ENCODE assay signal across 18 cellular contexts in genomic region chr14:74437654-74438053, GRCh38. TPM values are rescaled to one million over a fixed set of nuclear protein-coding genes. Genes with fewer than 3 reads are reported as not detected.
A peak's percentile ranks its signal among the peaks of the same experiment; 100 is the strongest.
DNase-seq lines count a peak whose midpoint lies in the region; ATAC-seq and TF ChIP-seq lines count a peak whose summit lies in the region.
"Had no signal": no experiment of that assay in that cellular context is flagged by ENCODE, and none has a peak within 500 bp of the region (broad histone marks: within the 10 kb centered on the region; RNA-seq: fewer than 3 reads in every experiment).

No MANE protein-coding gene starts in this region.

- H3K79me1 ChIP-seq in mesendoderm (ENCODE audit: low read length) = no peaks in the 10 kb centered on the region

- peak overlapping the region; percentile 11; the same call in 1 of the 2 replicates for H3K4me2 ChIP-seq in GM23338
- H3K4me2 ChIP-seq in mesendoderm (ENCODE audit: low read length) = no peak overlapping the region

- H3K27ac ChIP-seq in GM23338 (ENCODE audit: low read depth) = peak overlapping the region; percentile 46; the same call in 1 of the 2 replicates
- no peak overlapping the region for H3K27ac ChIP-seq in mesendoderm (ENCODE audit: low read depth, low read length)
- H3K27ac ChIP-seq: esophagus squamous epithelium had no signal

- no peaks in the 10 kb centered on the region for H3K9me2 ChIP-seq in GM23338 (ENCODE audit: insufficient read depth)

- TF ChIP-seq CTCF in GM23338 (conservative IDR thresholded peaks at IDR 0.05; ENCODE audit: low read depth in 2 of 2) = no peak

- DNase-seq in GM23338 (ENCODE audit: low spot score) (peak; percentile 69), RKO (ENCODE audit: low spot score) (peak; percentile 11), ecto neural progenitor cell (ENCODE audit: low spot score) (peak; percentile 56), mesendoderm (peak; percentile 64)
- DNase-seq in activated CD8-positive, alpha-beta T cell treated with anti-CD3 and anti-CD28 coated beads, Interleukin-2, amount 10 ng/mL, durations not matched to agents 7 days and 5 days = no peak
- DNase-seq: activated CD8-positive, alpha-beta memory T cell treated with anti-CD3 and anti-CD28 coated beads, Interleukin-2, amount 50 U/mL, for 48 hours; activated naive CD4-positive, alpha-beta T cell treated with Interleukin-2 at 50 U/mL for 16 hours; BE2C; esophagus squamous epithelium; HFFc6; NCI-H1092 treated with DMSO at 0.1 percent for 48 hours; NCI-H774; right cardiac atrium; substantia nigra; T-helper 17 cell had no signal

- no peak overlapping the region for H2BK15ac ChIP-seq in mesendoderm (replicated peaks; ENCODE audit: low read depth)

- H3K36me3 Mint-ChIP-seq in GM23338 (ENCODE audit: low read depth) = no peaks in the 10 kb centered on the region
- H3K36me3 Mint-ChIP-seq in activated CD8-positive, alpha-beta T cell treated with anti-CD3 and anti-CD28 coated beads, Interleukin-2, amount 10 ng/mL, durations not matched to agents 7 days and 5 days (ENCODE audit: low read depth) = no peaks in the 10 kb centered on the region

- no peak overlapping the region for H4K8ac ChIP-seq in mesendoderm (ENCODE audit: low read depth, low read length)

- POLR2A ChIA-PET in activated CD8-positive, alpha-beta T cell treated with anti-CD3 and anti-CD28 coated beads, Interleukin-2, amount 10 ng/mL, durations not matched to agents 7 days and 5 days (lab: Charles Lee) = no interaction called here

- H2BK120ac ChIP-seq in mesendoderm (ENCODE audit: low read depth, low read length) = no peak overlapping the region

- H3K4me3 ChIP-seq in GM23338 (no peak overlapping the region), mesendoderm (ENCODE audit: low read length) (no peak overlapping the region)
- H3K4me3 ChIP-seq: esophagus squamous epithelium had no signal

- H3K27me3 ChIP-seq in GM23338 (ENCODE audit: insufficient read depth) (no peaks in the 10 kb centered on the region), mesendoderm (ENCODE audit: insufficient read depth, low read length, poor library complexity) (no peaks in the 10 kb centered on the region)
- H3K27me3 ChIP-seq: esophagus squamous epithelium had no signal

- peaks cover 31% of the 10 kb centered on the region for H3K4me1 Mint-ChIP-seq in GM23338
- no peaks in the 10 kb centered on the region for H3K4me1 Mint-ChIP-seq in activated CD8-positive, alpha-beta T cell treated with anti-CD3 and anti-CD28 coated beads, Interleukin-2, amount 10 ng/mL, durations not matched to agents 7 days and 5 days (ENCODE audit: low read depth)
- H3K4me1 Mint-ChIP-seq: T-helper 17 cell had no signal

- no CpG with 5 or more reads among the region's 3 CpGs for WGBS in mesendoderm (ENCODE audit: extremely low coverage, insufficient coverage, low lambda C conversion rate)

- no peak overlapping the region for H2AFZ ChIP-seq in GM23338

- H3K9me3 Mint-ChIP-seq in GM23338 = no peaks in the 10 kb centered on the region
- no peaks in the 10 kb centered on the region for H3K9me3 Mint-ChIP-seq in activated CD8-positive, alpha-beta T cell treated with anti-CD3 and anti-CD28 coated beads, Interleukin-2, amount 10 ng/mL, durations not matched to agents 7 days and 5 days (ENCODE audit: insufficient read depth)
- H3K9me3 Mint-ChIP-seq: HFFc6 had no signal

- H3K79me2 ChIP-seq in GM23338 (replicated peaks; ENCODE audit: insufficient read depth) = no peaks in the 10 kb centered on the region
- no peaks in the 10 kb centered on the region for H3K79me2 ChIP-seq in mesendoderm (ENCODE audit: control insufficient read depth, insufficient read depth, low read length)

- no peak overlapping the region for H3K4ac ChIP-seq in mesendoderm (ENCODE audit: low read depth, low read length)

- H4K5ac ChIP-seq in mesendoderm (ENCODE audit: low read length) = no peak overlapping the region

- H4K20me1 ChIP-seq in GM23338 (replicated peaks; ENCODE audit: insufficient read depth) = no peaks in the 10 kb centered on the region

- H3K36me3 ChIP-seq in GM23338 (ENCODE audit: insufficient read depth) (no peaks in the 10 kb centered on the region), mesendoderm (ENCODE audit: control insufficient read depth, insufficient read depth, low read length) (no peaks in the 10 kb centered on the region)
- H3K36me3 ChIP-seq: BE2C, esophagus squamous epithelium had no signal

- H3K23ac ChIP-seq in mesendoderm (ENCODE audit: low read length) = no peak overlapping the region

- no peak overlapping the region for H3K9ac ChIP-seq in mesendoderm (ENCODE audit: low read length)

- H2BK5ac ChIP-seq in mesendoderm (ENCODE audit: low read length) = no peak overlapping the region

- peaks cover 14% of the 10 kb centered on the region for H3K4me1 ChIP-seq in GM23338 (ENCODE audit: insufficient read depth)
- peaks cover 2% of the 10 kb centered on the region for H3K4me1 ChIP-seq in mesendoderm (ENCODE audit: control insufficient read depth, low read depth, low read length)
- H3K4me1 ChIP-seq: BE2C, esophagus squamous epithelium had no signal

- peaks cover 4% of the 10 kb centered on the region for H3K27me3 Mint-ChIP-seq in GM23338 (ENCODE audit: insufficient read depth, low read depth, poor library complexity)
- H3K27me3 Mint-ChIP-seq in activated CD8-positive, alpha-beta T cell treated with anti-CD3 and anti-CD28 coated beads, Interleukin-2, amount 10 ng/mL, durations not matched to agents 7 days and 5 days (ENCODE audit: low read depth) = peaks cover 18% of the 10 kb centered on the region

- H3F3A ChIP-seq in GM23338 (replicated peaks; ENCODE audit: low read depth) = peaks cover 2% of the 10 kb centered on the region; the same call in 1 of the 2 replicates

- no peak overlapping the region for H3K18ac ChIP-seq in mesendoderm (ENCODE audit: low read length)

- no peak overlapping the region for H3K4me3 Mint-ChIP-seq in GM23338
- H3K4me3 Mint-ChIP-seq in activated CD8-positive, alpha-beta T cell treated with anti-CD3 and anti-CD28 coated beads, Interleukin-2, amount 10 ng/mL, durations not matched to agents 7 days and 5 days = no peak overlapping the region
- H3K4me3 Mint-ChIP-seq: HFFc6, T-helper 17 cell had no signal

- H3K56ac ChIP-seq in mesendoderm (ENCODE audit: low read length) = no peak overlapping the region

- CTCF ChIA-PET in activated CD8-positive, alpha-beta T cell treated with anti-CD3 and anti-CD28 coated beads, Interleukin-2, amount 10 ng/mL, durations not matched to agents 7 days and 5 days (lab: Charles Lee) = no interaction called here

- ATAC-seq in GM23338 (peak; percentile 87), HG03342 (IDR thresholded peaks at IDR 0.05; ENCODE audit: unreplicated experiment) (no peak), HG02840 (IDR thresholded peaks at IDR 0.05; ENCODE audit: low FRiP score, unreplicated experiment) (no peak)
- no peak for ATAC-seq in activated CD8-positive, alpha-beta T cell treated with anti-CD3 and anti-CD28 coated beads, Interleukin-2, amount 10 ng/mL, durations not matched to agents 7 days and 5 days
- ATAC-seq: right cardiac atrium, T-helper 17 cell had no signal

- H3K27ac Mint-ChIP-seq in GM23338 = no peak overlapping the region
- no peak overlapping the region for H3K27ac Mint-ChIP-seq in activated CD8-positive, alpha-beta T cell treated with anti-CD3 and anti-CD28 coated beads, Interleukin-2, amount 10 ng/mL, durations not matched to agents 7 days and 5 days
- H3K27ac Mint-ChIP-seq: HFFc6, T-helper 17 cell had no signal

- H2AK5ac ChIP-seq in mesendoderm (ENCODE audit: low read length) = no peak overlapping the region

RNA-seq across cellular contexts. Expression of gene SYNDIG1L, which starts 11.6 kb away (rescaled TPM):
- total RNA-seq in GM23338 (2014; rRNA removed; shearing (Covaris generic)) = 1.6 and 2.1 TPM in 2 replicates
- 0.65 and 1.4 TPM in 2 replicates for polyA plus RNA-seq in GM23338 (2016; fragmentation: Nextera tagmentation; extraction: Ambion mirVana)
- polyA plus RNA-seq in mesendoderm (2013, experiment 1 of 2) = 0.37 TPM
- 0.34 TPM for polyA plus RNA-seq in mesendoderm (2013, experiment 2 of 2)
- not detected for total RNA-seq in activated CD8-positive, alpha-beta T cell treated with anti-CD3 and anti-CD28 coated beads, Interleukin-2, amount 10 ng/mL, durations not matched to agents 7 days and 5 days
- total RNA-seq: HFFc6, mononuclear cell, T-helper 17 cell had no signal

RNA-seq across cellular contexts. Expression of gene NPC2, which starts 55.5 kb away (rescaled TPM):
- 287 and 331 TPM in 2 replicates for total RNA-seq in GM23338 (2014; rRNA removed; shearing (Covaris generic))
- polyA plus RNA-seq in GM23338 (2016; fragmentation: Nextera tagmentation; extraction: Ambion mirVana) = 344 and 354 TPM in 2 replicates
- 266 TPM for polyA plus RNA-seq in mesendoderm (2013, experiment 1 of 2)
- 248 TPM for polyA plus RNA-seq in mesendoderm (2013, experiment 2 of 2)
- 10 to 100 TPM; 31.4 to 32.2 TPM for total RNA-seq in activated CD8-positive, alpha-beta T cell treated with anti-CD3 and anti-CD28 coated beads, Interleukin-2, amount 10 ng/mL, durations not matched to agents 7 days and 5 days

RNA-seq across cellular contexts. Expression of gene ISCA2, which starts 55.9 kb away (rescaled TPM):
- 24.9 and 44.0 TPM in 2 replicates for total RNA-seq in GM23338 (2014; rRNA removed; shearing (Covaris generic))
- polyA plus RNA-seq in GM23338 (2016; fragmentation: Nextera tagmentation; extraction: Ambion mirVana) = 156 and 171 TPM in 2 replicates
- 36.8 TPM for polyA plus RNA-seq in mesendoderm (2013, experiment 1 of 2)
- 34.3 TPM for polyA plus RNA-seq in mesendoderm (2013, experiment 2 of 2)
- total RNA-seq in activated CD8-positive, alpha-beta T cell treated with anti-CD3 and anti-CD28 coated beads, Interleukin-2, amount 10 ng/mL, durations not matched to agents 7 days and 5 days = 10 to 100 TPM; 34.5 to 37.8 TPM
